ENCODE assay signal across 12 cellular contexts in the genomic region with DNA sequence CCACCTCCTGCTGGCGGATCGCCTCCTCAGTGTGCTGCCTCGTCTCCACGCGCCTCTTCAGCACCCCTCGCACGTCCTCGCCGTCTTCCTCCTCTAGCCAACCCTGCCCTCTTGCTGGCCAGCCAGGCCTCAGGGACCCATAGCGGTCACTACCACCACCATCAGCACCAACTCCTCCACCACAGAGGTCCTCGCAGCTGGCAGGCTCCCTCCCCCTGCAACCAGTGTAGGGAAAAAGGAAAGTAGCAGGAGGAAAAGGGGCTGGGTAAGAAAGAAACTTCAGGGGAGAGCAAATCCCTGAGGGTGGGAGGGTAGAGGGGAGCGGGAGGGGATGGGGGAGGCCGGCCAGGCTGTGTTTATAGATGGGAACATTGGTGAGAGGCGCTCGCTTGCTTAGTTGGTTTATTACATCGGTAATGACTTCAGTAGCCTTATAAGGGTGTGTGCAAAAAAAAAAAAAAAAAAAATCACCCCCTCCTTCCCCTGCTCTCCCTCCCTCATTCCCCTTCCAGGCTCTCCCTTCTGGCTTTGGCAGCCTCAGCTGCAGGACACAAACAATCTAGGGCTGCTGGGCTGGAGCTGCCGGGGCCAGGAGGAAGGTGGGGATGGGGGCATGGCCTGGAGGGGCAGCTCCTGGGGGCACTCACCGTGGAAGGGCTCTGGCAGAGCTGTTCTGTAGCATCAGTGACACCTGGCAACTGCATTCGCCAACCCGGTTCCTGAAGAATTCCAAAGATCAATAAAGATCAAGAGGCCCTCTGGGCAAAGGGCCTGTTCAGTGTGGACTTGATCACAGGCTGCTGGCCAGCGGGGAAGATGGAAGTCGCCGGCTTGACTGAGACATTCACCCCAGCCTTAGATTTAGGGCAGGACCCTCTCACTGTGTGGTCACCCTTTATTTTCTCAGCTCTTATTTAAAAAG.
DNase-seq lines count a peak whose midpoint lies in the region; ATAC-seq and TF ChIP-seq lines count a peak whose summit lies in the region.
"Had no signal": no experiment of that assay in that cellular context is flagged by ENCODE, and none has a peak within 500 bp of the region (broad histone marks: within the 10 kb centered on the region; RNA-seq: fewer than 3 reads in every experiment).

No MANE protein-coding gene starts in this region.

- no peaks in the 10 kb centered on the region for H3K27me3 ChIP-seq in right cardiac atrium (ENCODE audit: control insufficient read depth, insufficient read depth)
- H3K27me3 ChIP-seq in neuronal stem cell (ENCODE audit: control insufficient read depth in 3 of 3, insufficient read depth in 3 of 3, low read depth in 1 of 3, low read length in 3 of 3): no peaks in the 10 kb centered on the region
- no peaks in the 10 kb centered on the region for H3K27me3 ChIP-seq in upper lobe of right lung

- H2BK15ac ChIP-seq in neuronal stem cell (ENCODE audit: low read length): no peak overlapping the region

- no peak overlapping the region for H3K4ac ChIP-seq in neuronal stem cell (ENCODE audit: low read length)

- no peak overlapping the region for H2BK12ac ChIP-seq in neuronal stem cell (ENCODE audit: low read length)

- no peak overlapping the region for H2AFZ ChIP-seq in neuronal stem cell (ENCODE audit: low read length)

- peaks cover 7% of the 10 kb centered on the region for H3K4me1 ChIP-seq in right cardiac atrium (ENCODE audit: control insufficient read depth, insufficient read depth, low read length)
- peaks cover 7 to 8% of the 10 kb centered on the region in 2 donors for H3K4me1 ChIP-seq in neuronal stem cell (ENCODE audit: control insufficient read depth in 2 of 2, insufficient read depth in 1 of 2, low read depth in 1 of 2, low read length in 2 of 2)
- H3K4me1 ChIP-seq in upper lobe of right lung: peaks cover 23% of the 10 kb centered on the region

- H3K79me1 ChIP-seq in neuronal stem cell (ENCODE audit: low read depth, low read length): peaks cover 2% of the 10 kb centered on the region

- H3K18ac ChIP-seq in neuronal stem cell (ENCODE audit: low read length): peak overlapping the region; percentile 38

- intact Hi-C loops in right cardiac atrium (cut with DNase I): loop anchor here in 3 of 4 donors (5.0 kb wide), 1 partner anchor 49 kb away; no protein-coding TSS in a partner anchor
- intact Hi-C loops in upper lobe of right lung (cut with DNase I): loop anchor here (5.0 kb wide), 1 partner anchor 49 kb away; no protein-coding TSS in a partner anchor

- H3K27ac ChIP-seq in coronary artery (peak overlapping the region; percentile 90 to 98), right cardiac atrium (ENCODE audit: low read length) (no peak overlapping the region), neuronal stem cell (replicated peaks; ENCODE audit: low read length) (no peak overlapping the region), upper lobe of right lung (peak overlapping the region; percentile 53)
- H3K27ac ChIP-seq: epithelial cell of prostate, SK-N-MC had no signal

- H4K8ac ChIP-seq in neuronal stem cell (ENCODE audit: low read depth, low read length): no peak overlapping the region

- TF ChIP-seq CTCF in coronary artery (IDR thresholded peaks at IDR 0.05) (no peak), upper lobe of right lung (IDR thresholded peaks at IDR 0.05) (no peak)

- H3K36me3 ChIP-seq in neuronal stem cell (replicated peaks in 1 of 2; ENCODE audit: control insufficient read depth in 2 of 2, insufficient read depth in 2 of 2, low read length in 2 of 2) (peaks cover 7 to 8% of the 10 kb centered on the region in 2 donors), upper lobe of right lung (no peaks in the 10 kb centered on the region)

- peak overlapping the region; percentile 81 for H3K4me3 ChIP-seq in coronary artery
- peak overlapping the region; percentile 8 for H3K4me3 ChIP-seq in right cardiac atrium (ENCODE audit: low read length)
- no peak overlapping the region for H3K4me3 ChIP-seq in neuronal stem cell (ENCODE audit: low read length in 2 of 2)
- peak overlapping the region; percentile 46 for H3K4me3 ChIP-seq in upper lobe of right lung
- H3K4me3 ChIP-seq: K562, SK-N-MC had no signal

- H3K9ac ChIP-seq in neuronal stem cell (ENCODE audit: low read depth, low read length, poor library complexity): no peak overlapping the region

- H3K23ac ChIP-seq in neuronal stem cell (ENCODE audit: low read depth, low read length, poor library complexity): no peak overlapping the region

- H3K9me3 ChIP-seq in right cardiac atrium (ENCODE audit: control insufficient read depth, low read length): no peaks in the 10 kb centered on the region
- no peaks in the 10 kb centered on the region for H3K9me3 ChIP-seq in neuronal stem cell (replicated peaks in 1 of 2; ENCODE audit: control insufficient read depth in 2 of 2, insufficient read depth in 1 of 2, low read depth in 1 of 2, low read length in 2 of 2)
- H3K9me3 ChIP-seq in upper lobe of right lung: no peaks in the 10 kb centered on the region

- H2BK120ac ChIP-seq in neuronal stem cell (ENCODE audit: low read depth, low read length): no peak overlapping the region

- H2AK5ac ChIP-seq in neuronal stem cell (ENCODE audit: low read depth, low read length): no peak overlapping the region

- H3K14ac ChIP-seq in neuronal stem cell (ENCODE audit: low read length): peak overlapping the region; percentile 38

- DNase-seq in coronary artery (ENCODE audit: low spot score) (peak; percentile 91), right cardiac atrium (peak in 1 of 3 donors; percentile 62), neuronal stem cell (ENCODE audit: low spot score) (no peak), upper lobe of right lung (no peak)
- no peak for DNase-seq in stimulated activated CD4-positive, alpha-beta T cell treated with anti-CD3 and anti-CD28 coated beads, Interleukin-4, amount 100 ng/mL, for 24 hours
- no peak for DNase-seq in activated CD4-positive, alpha-beta T cell treated with anti-CD3 and anti-CD28 coated beads, Interleukin-2, amount 50 U/mL, for 1 hour
- DNase-seq: stimulated activated naive CD4-positive, alpha-beta T cell treated with Interleukin-2 at 50 U/mL for 16 hours had no signal

- H2BK5ac ChIP-seq in neuronal stem cell (ENCODE audit: low read length): peak overlapping the region; percentile 87

- 67% methylated on average over 23 of the region's 23 CpGs for WGBS in right cardiac atrium
- no CpG with 5 or more reads among the region's 23 CpGs for WGBS in neuronal stem cell (ENCODE audit: extremely low coverage in 2 of 2, insufficient read length in 2 of 2, insufficient replicate concordance in 1 of 2), 2 donors

- ATAC-seq in right cardiac atrium (peak in 1 of 2 donors; percentile 49), upper lobe of right lung (peak; percentile 32), GM18873 (IDR thresholded peaks at IDR 0.05; ENCODE audit: low FRiP score, unreplicated experiment) (no peak), HG03342 (IDR thresholded peaks at IDR 0.05; ENCODE audit: unreplicated experiment) (no peak)

- H3K4me2 ChIP-seq in neuronal stem cell (ENCODE audit: insufficient read depth, low read length, poor library complexity, severe bottlenecking): no peak overlapping the region

- no peak overlapping the region for H4K91ac ChIP-seq in neuronal stem cell (ENCODE audit: low read depth, low read length, poor library complexity)

Comparison
In these comparisons a context has a peak if more than half of its experiments do, and no peak if none do; other contexts are left out.
1. H3K27ac ChIP-seq: peak in coronary artery (2 of 2) and upper lobe of right lung (single experiment); none in right cardiac atrium (single experiment) and neuronal stem cell (single experiment).
2. H3K4me3 ChIP-seq: peak in coronary artery (single experiment), right cardiac atrium (single experiment) and upper lobe of right lung (single experiment); none in neuronal stem cell (0 of 2).